In genomic region chr1:154715385-154715784, GRCh38 we compare ENCODE assay signal across 15 cellular contexts.
DNase-seq lines count a peak whose midpoint lies in the region; ATAC-seq and TF ChIP-seq lines count a peak whose summit lies in the region.
"Had no signal": no experiment of that assay in that cellular context is flagged by ENCODE, and none has a peak within 500 bp of the region (broad histone marks: within the 10 kb centered on the region; RNA-seq: fewer than 3 reads in every experiment).

No MANE protein-coding gene starts in this region.

- H3K4me3 ChIP-seq in BLaER1, result no peak overlapping the region
- H3K4me3 ChIP-seq in psoas muscle, result no peak overlapping the region
- H3K4me3 ChIP-seq in lower lobe of right lung, result no peak overlapping the region
- H3K4me3 ChIP-seq: GM12878 had no signal

- peaks cover 21 to 32% (median 22%) of the 10 kb centered on the region in 3 donors for H3K4me1 Mint-ChIP-seq in T-cell
- peaks cover 8% of the 10 kb centered on the region for H3K4me1 Mint-ChIP-seq in mesothelial cell of epicardium
- H3K4me1 Mint-ChIP-seq in stimulated activated memory B cell treated with anti-CD40 and anti-IgM and Interleukin-4, amounts not matched to agents 10 μg/mL and 1 μg/mL and 100 μg/mL, for 72 hours, result peaks cover 5% of the 10 kb centered on the region

- H3K27ac ChIP-seq in BLaER1 (no peak overlapping the region), psoas muscle (peak overlapping the region; percentile 75), lower lobe of right lung (no peak overlapping the region)

- H3K27me3 ChIP-seq in BLaER1, result no peaks in the 10 kb centered on the region
- H3K27me3 ChIP-seq in psoas muscle (ENCODE audit: insufficient read depth in 3 of 3, low read length in 2 of 3), result no peaks in the 10 kb centered on the region
- no peaks in the 10 kb centered on the region for H3K27me3 ChIP-seq in lower lobe of right lung (ENCODE audit: low read depth)

- CTCF ChIA-PET in T-cell (lab: Charles Lee), result interaction anchor here (0.5 to 1.1 kb wide), 5 partner anchors 8 to 700 kb away, joined by 3 to 5 read pairs (median 4); no protein-coding TSS in a partner anchor

- H3K4me1 ChIP-seq in BLaER1, result peaks cover 21% of the 10 kb centered on the region
- peaks cover 22% of the 10 kb centered on the region for H3K4me1 ChIP-seq in psoas muscle
- H3K4me1 ChIP-seq in lower lobe of right lung, result peaks cover 24% of the 10 kb centered on the region

- H3K27me3 Mint-ChIP-seq in T-cell, result no peaks in the 10 kb centered on the region
- peaks cover 8% of the 10 kb centered on the region for H3K27me3 Mint-ChIP-seq in mesothelial cell of epicardium (ENCODE audit: low read depth)
- peaks cover 11% of the 10 kb centered on the region for H3K27me3 Mint-ChIP-seq in stimulated activated memory B cell treated with anti-CD40 and anti-IgM and Interleukin-4, amounts not matched to agents 10 μg/mL and 1 μg/mL and 100 μg/mL, for 72 hours

- H3K9me3 Mint-ChIP-seq in T-cell (no peaks in the 10 kb centered on the region), mesothelial cell of epicardium (no peaks in the 10 kb centered on the region)
- no peaks in the 10 kb centered on the region for H3K9me3 Mint-ChIP-seq in stimulated activated memory B cell treated with anti-CD40 and anti-IgM and Interleukin-4, amounts not matched to agents 10 μg/mL and 1 μg/mL and 100 μg/mL, for 72 hours

- no peaks in the 10 kb centered on the region for H3K36me3 Mint-ChIP-seq in T-cell
- H3K36me3 Mint-ChIP-seq in mesothelial cell of epicardium, result no peaks in the 10 kb centered on the region
- no peaks in the 10 kb centered on the region for H3K36me3 Mint-ChIP-seq in stimulated activated memory B cell treated with anti-CD40 and anti-IgM and Interleukin-4, amounts not matched to agents 10 μg/mL and 1 μg/mL and 100 μg/mL, for 72 hours

- H3K9me3 ChIP-seq in BLaER1 (no peaks in the 10 kb centered on the region), psoas muscle (no peaks in the 10 kb centered on the region), lower lobe of right lung (no peaks in the 10 kb centered on the region)

- 65 to 78% (median 66%) methylated on average over 5 of the region's 5 CpGs for WGBS in psoas muscle, 3 donors

- H3K36me3 ChIP-seq in BLaER1 (no peaks in the 10 kb centered on the region), psoas muscle (ENCODE audit: insufficient read depth in 1 of 2, low read depth in 1 of 2) (peaks cover 0 to 34% of the 10 kb centered on the region in 2 donors), lower lobe of right lung (peaks cover 4% of the 10 kb centered on the region)

- no peak for TF ChIP-seq CTCF in mesothelial cell of epicardium (IDR thresholded peaks at IDR 0.05; ENCODE audit: unreplicated experiment)
- no peak for TF ChIP-seq CTCF in psoas muscle (IDR thresholded peaks at IDR 0.05)
- TF ChIP-seq CTCF in lower lobe of right lung (IDR thresholded peaks at IDR 0.05), result no peak

- intact Hi-C loops in psoas muscle (cut with DNase I) (no loop called here), lower lobe of right lung (cut with DNase I) (no loop called here)

- H3K4me3 Mint-ChIP-seq in T-cell, result no peak overlapping the region
- H3K4me3 Mint-ChIP-seq in mesothelial cell of epicardium, result no peak overlapping the region
- no peak overlapping the region for H3K4me3 Mint-ChIP-seq in stimulated activated memory B cell treated with anti-CD40 and anti-IgM and Interleukin-4, amounts not matched to agents 10 μg/mL and 1 μg/mL and 100 μg/mL, for 72 hours

- DNase-seq in T-cell (no peak), mesothelial cell of epicardium (ENCODE audit: low spot score in 2 of 2, unreplicated experiment in 2 of 2) (no peak), psoas muscle (no peak), lower lobe of right lung (no peak), NCI-H2227 treated with DMSO at 0.1 percent for 48 hours (lab: John Stamatoyannopoulos, UW) (no peak), SHP77 treated with DMSO at 0.1 percent for 48 hours (lab: John Stamatoyannopoulos, UW) (no peak)
- DNase-seq: GDM1, GOT3, KG1, NCI-H1417 treated with DMSO at 0.1 percent for 48 hours, NCI-H2029, NCI-H510A had no signal

- H3K4me2 ChIP-seq in BLaER1, result 0 out of 2 replicates have a peak overlapping the region, but pooled peaks have one; percentile 3

- ATAC-seq in T-cell (replicated peaks in 1 of 4) (no peak), psoas muscle (peak in 1 of 4 donors; percentile 30), lower lobe of right lung (no peak)
- ATAC-seq in stimulated activated memory B cell treated with anti-CD40 and anti-IgM and Interleukin-4, amounts not matched to agents 10 μg/mL and 1 μg/mL and 100 μg/mL, for 72 hours, result no peak

- peak overlapping the region; percentile 2 to 13 for H3K27ac Mint-ChIP-seq in T-cell
- H3K27ac Mint-ChIP-seq in mesothelial cell of epicardium, result peak overlapping the region; percentile 13
- no peak overlapping the region for H3K27ac Mint-ChIP-seq in stimulated activated memory B cell treated with anti-CD40 and anti-IgM and Interleukin-4, amounts not matched to agents 10 μg/mL and 1 μg/mL and 100 μg/mL, for 72 hours

- POLR2A ChIA-PET in T-cell (lab: Charles Lee), result no interaction called here

- no peaks in the 10 kb centered on the region for H4K20me1 ChIP-seq in BLaER1

- no peak overlapping the region for H3K9ac ChIP-seq in BLaER1
